Comparison of ENCODE assay signal across 8 cellular contexts in genomic region chr2:85538507-85539360, GRCh38. TPM values are rescaled to one million over a fixed set of nuclear protein-coding genes. Genes with fewer than 3 reads are reported as not detected.
DNase-seq lines count a peak whose midpoint lies in the region; ATAC-seq, FAIRE-seq and TF ChIP-seq lines count a peak whose summit lies in the region.

Gene MAT2A (plus strand): TSS chr2:85539168. CDS start chr2:85539288, 120 bp downstream.

- H3K4me1 Mint-ChIP-seq in central memory CD8-positive, alpha-beta T cell = peaks cover 36% of the 10 kb centered on the region

- H3K4me3 Mint-ChIP-seq in central memory CD8-positive, alpha-beta T cell = peak within 1 kb of the TSS; percentile 89

- peaks cover 46% of the 10 kb centered on the region for H3K36me3 Mint-ChIP-seq in central memory CD8-positive, alpha-beta T cell (ENCODE audit: insufficient read depth)

- ATAC-seq in GM19025 (IDR thresholded peaks at IDR 0.05; ENCODE audit: low read depth, unreplicated experiment) (peak; percentile 69), HG03342 (IDR thresholded peaks at IDR 0.05; ENCODE audit: unreplicated experiment) (peak; percentile 70)
- peak; percentile 72 for ATAC-seq in central memory CD8-positive, alpha-beta T cell (replicated peaks; ENCODE audit: extremely low read depth, poor library complexity, severe bottlenecking)

- peaks cover 14 to 18% of the 10 kb centered on the region in 2 donors for H3K4me1 ChIP-seq in kidney (ENCODE audit: control insufficient read depth in 1 of 2, insufficient read depth in 1 of 2, low read depth in 1 of 2, low read length in 2 of 2)

- no peaks in the 10 kb centered on the region for H3K27me3 Mint-ChIP-seq in central memory CD8-positive, alpha-beta T cell

- peak; percentile 91 for DNase-seq in AG10803 (ENCODE audit: low read depth)
- DNase-seq in NCI-H345 treated with DMSO at 0.1 percent for 48 hours (lab: John Stamatoyannopoulos, UW; ENCODE audit: unreplicated experiment) = peak; percentile 94
- peak; percentile 78 for DNase-seq in activated CD4-positive, CD25-positive, alpha-beta regulatory T cell treated with anti-CD3 and anti-CD28 coated beads, Interleukin-2, amount 50 U/mL, for 16 hours (ENCODE audit: low read depth, low spot score)
- peak; percentile 74 to 76 for DNase-seq in central memory CD8-positive, alpha-beta T cell (ENCODE audit: low spot score in 2 of 2)
- DNase-seq in kidney = peak; percentile 98
- peak; percentile 95 for DNase-seq in stimulated activated CD4-positive, alpha-beta T cell treated with anti-CD3 and anti-CD28 coated beads, Interleukin-15, amount 100 ng/mL, for 24 hours

- no peaks in the 10 kb centered on the region for H3K9me3 Mint-ChIP-seq in central memory CD8-positive, alpha-beta T cell

- H3K27ac ChIP-seq in kidney (ENCODE audit: low read depth in 2 of 2, low read length in 2 of 2) = peak within 1 kb of the TSS; percentile 100

- intact Hi-C loops in kidney (cut with DNase I) = no loop called here

- peak; percentile 65 for TF ChIP-seq CTCF in AG10803 (conservative IDR thresholded peaks at IDR 0.05; ENCODE audit: low read length)
- peak; percentile 42 for TF ChIP-seq CTCF in kidney (IDR thresholded peaks at IDR 0.05; ENCODE audit: borderline replicate concordance, extremely low read depth, insufficient read depth)

- no peaks in the 10 kb centered on the region for H3K9me3 ChIP-seq in kidney (ENCODE audit: control insufficient read depth in 1 of 2, low read length in 2 of 2)

- peak within 1 kb of the TSS; percentile 89 for H3K27ac Mint-ChIP-seq in central memory CD8-positive, alpha-beta T cell (ENCODE audit: low read depth)

- H3K9ac ChIP-seq in kidney (ENCODE audit: low read length in 2 of 2) = peak within 1 kb of the TSS; percentile 99 to 100

- FAIRE-seq in kidney (lab: Jason Lieb, UNC) = no peak

- H3K4me3 ChIP-seq in AG10803 (ENCODE audit: low read length) (peak within 1 kb of the TSS; percentile 99), kidney (ENCODE audit: low read length in 2 of 2) (peak within 1 kb of the TSS; percentile 88 to 97)

- H3K36me3 ChIP-seq in kidney (ENCODE audit: control insufficient read depth in 1 of 2, insufficient read depth in 2 of 2, low read length in 2 of 2) = peaks cover 19 to 29% of the 10 kb centered on the region in 2 donors

RNA-seq across cellular contexts. Expression of gene MAT2A, which starts in this region (rescaled TPM):
- 300 TPM for total RNA-seq in kidney
- polyA plus RNA-seq in kidney (ENCODE audit: insufficient read depth, low read depth, low replicate concordance) = 155 TPM

Comparison
In these comparisons a context has a peak if more than half of its experiments do, and no peak if none do; other contexts are left out.
1. Peak in every context shown above with its lines: DNase-seq, ATAC-seq, H3K4me3 ChIP-seq and H3K27ac ChIP-seq.